8 cellular contexts compared by ENCODE assay signal in genomic region chrX:152817082-152817744, GRCh38. TPM values are rescaled to one million over a fixed set of nuclear protein-coding genes. Genes with fewer than 3 reads are reported as not detected.
DNase-seq lines count a peak whose midpoint lies in the region; ATAC-seq and TF ChIP-seq lines count a peak whose summit lies in the region.

No MANE protein-coding gene starts in this region.

- H3K4me1 Mint-ChIP-seq in stimulated activated naive CD8-positive, alpha-beta T cell treated with anti-CD3 and anti-CD28 coated beads, Interleukin-15, amount 100 ng/mL, for 72 hours: peaks cover 6% of the 10 kb centered on the region
- peaks cover 11% of the 10 kb centered on the region for H3K4me1 Mint-ChIP-seq in activated T-helper 1 cell treated with anti-CD3 and anti-CD28 coated beads, Interleukin-12 subunit alpha, Interleukin-12 subunit beta, Interleukin-2, Interleukin-4 antibody, amounts not matched to agents 30 ng/mL and 10 ng/mL and 1 ng/mL, durations not matched to agents 14 hours and 24 hours and 36 hours (ENCODE audit: low read depth)

- H3K27me3 Mint-ChIP-seq in stimulated activated naive CD8-positive, alpha-beta T cell treated with anti-CD3 and anti-CD28 coated beads, Interleukin-15, amount 100 ng/mL, for 72 hours: peaks cover 8% of the 10 kb centered on the region
- no peaks in the 10 kb centered on the region for H3K27me3 Mint-ChIP-seq in activated T-helper 1 cell treated with anti-CD3 and anti-CD28 coated beads, Interleukin-12 subunit alpha, Interleukin-12 subunit beta, Interleukin-2, Interleukin-4 antibody, amounts not matched to agents 30 ng/mL and 10 ng/mL and 1 ng/mL, durations not matched to agents 14 hours and 24 hours and 36 hours (ENCODE audit: insufficient read depth)

- H3K36me3 ChIP-seq in OCI-LY3 (replicated peaks; ENCODE audit: low read depth, low read length) (no peaks in the 10 kb centered on the region), uterus (no peaks in the 10 kb centered on the region)

- no peaks in the 10 kb centered on the region for H3K9me3 Mint-ChIP-seq in stimulated activated naive CD8-positive, alpha-beta T cell treated with anti-CD3 and anti-CD28 coated beads, Interleukin-15, amount 100 ng/mL, for 72 hours
- no peaks in the 10 kb centered on the region for H3K9me3 Mint-ChIP-seq in activated T-helper 1 cell treated with anti-CD3 and anti-CD28 coated beads, Interleukin-12 subunit alpha, Interleukin-12 subunit beta, Interleukin-2, Interleukin-4 antibody, amounts not matched to agents 30 ng/mL and 10 ng/mL and 1 ng/mL, durations not matched to agents 14 hours and 24 hours and 36 hours

- no peaks in the 10 kb centered on the region for H4K20me1 ChIP-seq in OCI-LY3 (ENCODE audit: insufficient read depth, low read length)

- H3K9me3 ChIP-seq in OCI-LY3 (ENCODE audit: insufficient read depth, low read length) (no peaks in the 10 kb centered on the region), uterus (no peaks in the 10 kb centered on the region)

- TF ChIP-seq CTCF in OCI-LY3 (IDR thresholded peaks at IDR 0.05; ENCODE audit: low read depth, low read length) (peak; percentile 57), epithelial cell of proximal tubule (conservative IDR thresholded peaks at IDR 0.05; ENCODE audit: low read depth, low read length) (peak; percentile 57), retinal pigment epithelial cell (conservative IDR thresholded peaks at IDR 0.05; ENCODE audit: low read depth, low read length) (peak; percentile 61), uterus (IDR thresholded peaks at IDR 0.05) (peak in 1 of 4 experiments; percentile 4)

- H3K79me2 ChIP-seq in OCI-LY3 (ENCODE audit: low read length): no peaks in the 10 kb centered on the region

- no peak overlapping the region for H3K4me3 ChIP-seq in OCI-LY3 (ENCODE audit: low read length)
- H3K4me3 ChIP-seq in epithelial cell of proximal tubule (ENCODE audit: low read depth, low read length): no peak overlapping the region
- no peak overlapping the region for H3K4me3 ChIP-seq in retinal pigment epithelial cell (ENCODE audit: low read length)
- no peak overlapping the region for H3K4me3 ChIP-seq in uterus

- intact Hi-C loops in activated T-helper 1 cell treated with anti-CD3 and anti-CD28 coated beads, Interleukin-12 subunit alpha, Interleukin-12 subunit beta, Interleukin-2, Interleukin-4 antibody, amounts not matched to agents 30 ng/mL and 10 ng/mL and 1 ng/mL, durations not matched to agents 14 hours and 24 hours and 36 hours (cut with micrococcal nuclease): loop anchor here (5.0 kb wide), 1 partner anchor 1065 kb away; no protein-coding TSS in a partner anchor
- intact Hi-C loops in uterus (cut with DNase I; ENCODE audit: low total_unique reads): no loop called here

- no peaks in the 10 kb centered on the region for H3K36me3 Mint-ChIP-seq in activated T-helper 1 cell treated with anti-CD3 and anti-CD28 coated beads, Interleukin-12 subunit alpha, Interleukin-12 subunit beta, Interleukin-2, Interleukin-4 antibody, amounts not matched to agents 30 ng/mL and 10 ng/mL and 1 ng/mL, durations not matched to agents 14 hours and 24 hours and 36 hours (ENCODE audit: low read depth)

- H3K27me3 ChIP-seq in OCI-LY3 (ENCODE audit: low read depth, low read length): 0 out of 2 replicates have a peak, but pooled peaks cover 3% of the 10 kb centered on the region
- no peaks in the 10 kb centered on the region for H3K27me3 ChIP-seq in uterus

- ATAC-seq in stimulated activated naive CD8-positive, alpha-beta T cell treated with anti-CD3 and anti-CD28 coated beads, Interleukin-15, Interleukin-2, amounts not matched to agents 100 U/mL and 50 U/mL, for 24 hours: no peak
- ATAC-seq in stimulated activated naive CD8-positive, alpha-beta T cell treated with anti-CD3 and anti-CD28 coated beads, Interleukin-15, amount 100 ng/mL, for 72 hours: no peak
- ATAC-seq in GM21447 (IDR thresholded peaks at IDR 0.05; ENCODE audit: unreplicated experiment): no peak

- no peak overlapping the region for H3K27ac Mint-ChIP-seq in stimulated activated naive CD8-positive, alpha-beta T cell treated with anti-CD3 and anti-CD28 coated beads, Interleukin-15, amount 100 ng/mL, for 72 hours
- H3K27ac Mint-ChIP-seq in activated T-helper 1 cell treated with anti-CD3 and anti-CD28 coated beads, Interleukin-12 subunit alpha, Interleukin-12 subunit beta, Interleukin-2, Interleukin-4 antibody, amounts not matched to agents 30 ng/mL and 10 ng/mL and 1 ng/mL, durations not matched to agents 14 hours and 24 hours and 36 hours: no peak overlapping the region

- DNase-seq in stimulated activated naive CD8-positive, alpha-beta T cell treated with anti-CD3 and anti-CD28 coated beads, Interleukin-15, Interleukin-2, amounts not matched to agents 100 U/mL and 50 U/mL, for 24 hours: peak; percentile 11
- no peak for DNase-seq in stimulated activated naive CD8-positive, alpha-beta T cell treated with anti-CD3 and anti-CD28 coated beads, Interleukin-15, amount 100 ng/mL, for 72 hours
- DNase-seq in epithelial cell of proximal tubule (ENCODE audit: low read depth) (no peak), retinal pigment epithelial cell (ENCODE audit: low read depth) (no peak), uterus (no peak)
- DNase-seq in activated T-helper 1 cell treated with anti-CD3 and anti-CD28 coated beads, Interleukin-12 subunit alpha, Interleukin-12 subunit beta, Interleukin-2, Interleukin-4 antibody, amounts not matched to agents 30 ng/mL and 10 ng/mL and 1 ng/mL, durations not matched to agents 14 hours and 24 hours and 36 hours (ENCODE audit: low spot score): no peak

- H3K9ac ChIP-seq in OCI-LY3 (ENCODE audit: low read length): no peak overlapping the region

- no peaks in the 10 kb centered on the region for H3K4me1 ChIP-seq in OCI-LY3 (ENCODE audit: low read length)
- no peaks in the 10 kb centered on the region for H3K4me1 ChIP-seq in uterus

- TF ChIP-seq POLR2A in uterus (IDR thresholded peaks at IDR 0.05): no peak

- H3K4me2 ChIP-seq in OCI-LY3 (ENCODE audit: low read length): 0 out of 2 replicates have a peak overlapping the region, but pooled peaks have one; percentile 18

- H3K4me3 Mint-ChIP-seq in stimulated activated naive CD8-positive, alpha-beta T cell treated with anti-CD3 and anti-CD28 coated beads, Interleukin-15, amount 100 ng/mL, for 72 hours: no peak overlapping the region
- no peak overlapping the region for H3K4me3 Mint-ChIP-seq in activated T-helper 1 cell treated with anti-CD3 and anti-CD28 coated beads, Interleukin-12 subunit alpha, Interleukin-12 subunit beta, Interleukin-2, Interleukin-4 antibody, amounts not matched to agents 30 ng/mL and 10 ng/mL and 1 ng/mL, durations not matched to agents 14 hours and 24 hours and 36 hours

- H3K27ac ChIP-seq in OCI-LY3 (ENCODE audit: low read length) (no peak overlapping the region), uterus (no peak overlapping the region)

- no peak overlapping the region for H2AFZ ChIP-seq in OCI-LY3 (ENCODE audit: low read depth, low read length)

RNA-seq across cellular contexts. Expression of gene CETN2, which starts 13.3 kb away (rescaled TPM):
- total RNA-seq in epithelial cell of proximal tubule: 34.4 and 53.7 TPM in 2 replicates
- 9.0 and 9.8 TPM in 2 replicates for total RNA-seq in activated T-helper 1 cell treated with anti-CD3 and anti-CD28 coated beads, Interleukin-12 subunit alpha, Interleukin-12 subunit beta, Interleukin-2, Interleukin-4 antibody, amounts not matched to agents 30 ng/mL and 10 ng/mL and 1 ng/mL, durations not matched to agents 14 hours and 24 hours and 36 hours
- total RNA-seq in uterus: 10 to 100 TPM; 37.9 to 61.5 (median 45.4) TPM

RNA-seq across cellular contexts. Expression of gene NSDHL, which starts 13.7 kb away (rescaled TPM):
- 19.3 and 47.4 TPM in 2 replicates for total RNA-seq in epithelial cell of proximal tubule
- total RNA-seq in activated T-helper 1 cell treated with anti-CD3 and anti-CD28 coated beads, Interleukin-12 subunit alpha, Interleukin-12 subunit beta, Interleukin-2, Interleukin-4 antibody, amounts not matched to agents 30 ng/mL and 10 ng/mL and 1 ng/mL, durations not matched to agents 14 hours and 24 hours and 36 hours: 24.0 and 24.9 TPM in 2 replicates
- total RNA-seq in uterus: 10 to 100 TPM in 2 of 4 donors, 1 to 10 TPM in 2; 1.5 to 12.6 (median 8.6) TPM

RNA-seq across cellular contexts. Expression of gene MAGEA6, which starts 47.7 kb away (rescaled TPM):
- total RNA-seq in epithelial cell of proximal tubule: not detected in 2 replicates
- total RNA-seq in activated T-helper 1 cell treated with anti-CD3 and anti-CD28 coated beads, Interleukin-12 subunit alpha, Interleukin-12 subunit beta, Interleukin-2, Interleukin-4 antibody, amounts not matched to agents 30 ng/mL and 10 ng/mL and 1 ng/mL, durations not matched to agents 14 hours and 24 hours and 36 hours: not detected in 2 replicates
- under 1 TPM in 1 of 4 donors, not detected in 3; 0.21 TPM for total RNA-seq in uterus

RNA-seq across cellular contexts. Expression of gene CSAG3, which starts 58.2 kb away (rescaled TPM):
- not detected in 2 replicates for total RNA-seq in epithelial cell of proximal tubule
- 0.73 and 0.78 TPM in 2 replicates for total RNA-seq in activated T-helper 1 cell treated with anti-CD3 and anti-CD28 coated beads, Interleukin-12 subunit alpha, Interleukin-12 subunit beta, Interleukin-2, Interleukin-4 antibody, amounts not matched to agents 30 ng/mL and 10 ng/mL and 1 ng/mL, durations not matched to agents 14 hours and 24 hours and 36 hours
- total RNA-seq in uterus: not detected
